Comparison of ENCODE assay signal across 20 cellular contexts in genomic region chr11:76706667-76707066, GRCh38.
"Had no signal": no experiment of that assay in that cellular context is flagged by ENCODE, and none has a peak within 500 bp of the region (broad histone marks: within the 10 kb centered on the region; RNA-seq: fewer than 3 reads in every experiment).

No MANE protein-coding gene starts in this region.

- ATAC-seq: gastroesophageal sphincter; left colon; right lobe of liver; stimulated activated naive CD8-positive, alpha-beta T cell treated with anti-CD3 and anti-CD28 coated beads, Interleukin-15, Interleukin-2, amounts not matched to agents 100 U/mL and 50 U/mL, for 24 hours had no signal

- DNase-seq: activated CD4-positive, alpha-beta T cell treated with anti-CD3 and anti-CD28 coated beads for 48 hours; activated CD4-positive, alpha-beta T cell treated with anti-CD3 and anti-CD28 coated beads, Interleukin-2, amount 50 U/mL, for 48 hours; activated CD4-positive, CD25-positive, alpha-beta regulatory T cell; activated CD8-positive, alpha-beta memory T cell treated with anti-CD3 and anti-CD28 coated beads for 24 hours; activated effector memory CD4-positive, alpha-beta T cell treated with Interleukin-2 at 50 U/mL for 16 hours; activated naive CD4-positive, alpha-beta T cell treated with Interleukin-2 at 50 U/mL for 16 hours; activated naive CD8-positive, alpha-beta T cell treated with anti-CD3 and anti-CD28 coated beads for 36 hours; brain microvascular endothelial cell; central memory CD4-positive, alpha-beta T cell; left colon; naive B cell; nephron progenitor cell; right lobe of liver; stimulated activated CD4-positive, alpha-beta T cell treated with anti-CD3 and anti-CD28 coated beads, Interleukin-12 subunit alpha, Interleukin-12 subunit beta, amount 100 ng/mL, for 4 hours; stimulated activated CD4-positive, alpha-beta T cell treated with anti-CD3 and anti-CD28 coated beads, Interleukin-4, amount 100 ng/mL, for 1 hour; stimulated activated naive CD8-positive, alpha-beta T cell treated with anti-CD3 and anti-CD28 coated beads, Interleukin-15, Interleukin-2, amounts not matched to agents 100 U/mL and 50 U/mL, for 24 hours; testis; transverse colon had no signal

- H3K4me3 ChIP-seq: gastroesophageal sphincter, hepatocyte, right lobe of liver, testis, transverse colon had no signal
